Comparison of ENCODE assay signal across 8 cellular contexts in the genomic region with DNA sequence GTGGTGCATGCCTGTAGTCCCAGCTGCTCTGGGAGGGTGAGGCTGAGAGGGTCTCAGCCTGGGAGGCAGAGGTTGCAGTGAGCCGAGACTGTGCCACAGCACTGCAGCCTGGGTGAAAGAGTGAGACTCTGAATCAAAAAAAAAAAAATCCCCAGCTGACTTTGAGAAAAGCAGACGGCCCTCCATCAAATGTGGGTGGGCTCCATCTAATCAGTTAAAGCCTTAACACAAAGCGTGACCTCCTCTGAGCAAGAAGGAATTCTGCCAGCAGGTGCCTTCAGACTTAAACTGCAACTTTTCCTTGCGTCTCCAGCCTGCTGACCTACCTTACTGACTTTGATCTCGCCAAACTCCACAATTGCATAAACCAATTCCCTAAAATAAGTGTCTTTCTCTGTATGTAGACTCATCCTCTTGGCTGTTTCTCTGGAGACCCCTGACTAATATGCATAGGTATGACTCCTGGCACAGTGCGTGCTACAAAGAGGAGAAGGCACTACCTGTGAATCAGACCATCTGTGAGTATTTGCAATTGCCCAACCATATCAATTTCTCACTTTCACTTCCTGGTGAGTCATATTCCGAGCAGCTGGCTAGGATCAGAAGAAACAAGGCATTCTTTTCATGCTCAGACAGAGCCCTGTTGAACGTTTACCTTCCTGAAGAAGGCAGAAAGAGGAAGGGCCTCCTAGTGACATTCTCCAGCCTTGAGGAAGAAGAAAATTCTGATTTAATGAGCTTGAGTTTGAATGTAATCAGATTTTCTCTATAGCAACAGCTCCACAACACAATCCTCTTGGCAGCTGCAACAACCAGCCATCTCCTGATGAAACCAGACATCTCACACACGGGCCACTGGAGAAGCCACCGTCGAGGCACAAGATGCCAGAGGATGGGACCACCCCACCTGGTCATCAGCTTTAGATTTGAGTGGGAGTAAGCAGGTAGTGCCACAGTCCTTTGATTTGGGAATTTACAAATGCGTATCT. TPM values are rescaled to one million over a fixed set of nuclear protein-coding genes. Genes with fewer than 3 reads are reported as not detected.
A peak's percentile ranks its signal among the peaks of the same experiment; 100 is the strongest.
DNase-seq lines count a peak whose midpoint lies in the region; ATAC-seq and TF ChIP-seq lines count a peak whose summit lies in the region.

No MANE protein-coding gene starts in this region.

- H3K27ac ChIP-seq in right lobe of liver, result peak overlapping the region; percentile 51 to 73 (median 58)

- no peaks in the 10 kb centered on the region for H3K36me3 Mint-ChIP-seq in MCF 10A (ENCODE audit: insufficient read depth, unreplicated experiment)
- H3K36me3 Mint-ChIP-seq in stimulated activated naive CD8-positive, alpha-beta T cell treated with anti-CD3 and anti-CD28 coated beads, Interleukin-15, Interleukin-2, amounts not matched to agents 100 ng/mL and 50 ng/mL, for 24 hours (ENCODE audit: low read depth), result no peaks in the 10 kb centered on the region

- POLR2A ChIA-PET in MCF 10A (lab: Yijun Ruan, JAX), result interaction anchor here (0.6 to 3.2 kb wide), 18 partner anchors 10 to 1186 kb away, joined by 3 to 26 read pairs (median 4); a partner anchor contains a TSS

- no peaks in the 10 kb centered on the region for H3K36me3 ChIP-seq in right lobe of liver

- no peaks in the 10 kb centered on the region for H3K27me3 Mint-ChIP-seq in MCF 10A (ENCODE audit: insufficient read depth, unreplicated experiment)
- H3K27me3 Mint-ChIP-seq in stimulated activated naive CD8-positive, alpha-beta T cell treated with anti-CD3 and anti-CD28 coated beads, Interleukin-15, Interleukin-2, amounts not matched to agents 100 ng/mL and 50 ng/mL, for 24 hours, result peaks cover 9% of the 10 kb centered on the region

- H3K4me3 ChIP-seq in right lobe of liver, result no peak overlapping the region

- H3K4me1 ChIP-seq in right lobe of liver, result peaks cover 0 to 32% (median 6%) of the 10 kb centered on the region in 4 donors

- BruUV-seq in MCF 10A (replicated peaks; lab: Mats Ljungman, UMichigan), result no TSS peak

- no peak for TF ChIP-seq CTCF in MCF 10A (IDR thresholded peaks at IDR 0.05; ENCODE audit: unreplicated experiment)
- TF ChIP-seq CTCF in right lobe of liver (IDR thresholded peaks at IDR 0.05), result no peak

- H3K4me3 Mint-ChIP-seq in MCF 10A (ENCODE audit: unreplicated experiment), result peak overlapping the region; percentile 57
- peak overlapping the region; percentile 21 for H3K4me3 Mint-ChIP-seq in stimulated activated naive CD8-positive, alpha-beta T cell treated with anti-CD3 and anti-CD28 coated beads, Interleukin-15, Interleukin-2, amounts not matched to agents 100 ng/mL and 50 ng/mL, for 24 hours

- TF ChIP-seq POLR2A in right lobe of liver (IDR thresholded peaks at IDR 0.05) (peak; percentile 15), erythroblast (IDR thresholded peaks at IDR 0.05; ENCODE audit: low read length) (no peak)

- intact Hi-C loops in MCF 10A (cut with micrococcal nuclease), result loop anchor here (2.0 kb wide), 1 partner anchor 49 kb away; no protein-coding TSS in a partner anchor
- intact Hi-C loops in right lobe of liver (cut with DNase I), result no loop called here

- no peaks in the 10 kb centered on the region for H3K27me3 ChIP-seq in right lobe of liver

- peak; percentile 99 for DNase-seq in ELR (ENCODE audit: low read depth)
- DNase-seq in HT1080 (ENCODE audit: low read depth), result peak; percentile 100
- DNase-seq in RPMI7951 (ENCODE audit: low read depth), result peak; percentile 90
- DNase-seq in MCF 10A (ENCODE audit: unreplicated experiment), result peak; percentile 99
- peak in 1 of 3 donors; percentile 41 for DNase-seq in right lobe of liver
- no peak for DNase-seq in erythroblast (lab: John Stamatoyannopoulos, UW)

- WGBS in right lobe of liver (ENCODE audit: insufficient coverage, low coverage, low lambda C conversion rate, missing lambda C conversion rate), result 20% methylated on average over 12 of the region's 12 CpGs

- peaks cover 7% of the 10 kb centered on the region for H3K9me3 Mint-ChIP-seq in MCF 10A (ENCODE audit: unreplicated experiment)
- H3K9me3 Mint-ChIP-seq in stimulated activated naive CD8-positive, alpha-beta T cell treated with anti-CD3 and anti-CD28 coated beads, Interleukin-15, Interleukin-2, amounts not matched to agents 100 ng/mL and 50 ng/mL, for 24 hours, result no peaks in the 10 kb centered on the region

- no peaks in the 10 kb centered on the region for H3K9me3 ChIP-seq in right lobe of liver

- CTCF ChIA-PET in MCF 10A (lab: Yijun Ruan, JAX), result interaction anchor here (0.6 to 1.3 kb wide), 8 partner anchors 12 to 1020 kb away, joined by 3 to 4 read pairs (median 4); a partner anchor contains a TSS

- peak overlapping the region; percentile 90 for H3K27ac Mint-ChIP-seq in MCF 10A (ENCODE audit: low read depth, unreplicated experiment)
- peak overlapping the region; percentile 85 for H3K27ac Mint-ChIP-seq in stimulated activated naive CD8-positive, alpha-beta T cell treated with anti-CD3 and anti-CD28 coated beads, Interleukin-15, Interleukin-2, amounts not matched to agents 100 ng/mL and 50 ng/mL, for 24 hours

- peaks cover 13% of the 10 kb centered on the region for H3K4me1 Mint-ChIP-seq in MCF 10A (ENCODE audit: insufficient read depth, unreplicated experiment)
- peaks cover 45% of the 10 kb centered on the region for H3K4me1 Mint-ChIP-seq in stimulated activated naive CD8-positive, alpha-beta T cell treated with anti-CD3 and anti-CD28 coated beads, Interleukin-15, Interleukin-2, amounts not matched to agents 100 ng/mL and 50 ng/mL, for 24 hours (ENCODE audit: low read depth)

- ATAC-seq in GM21528 (IDR thresholded peaks at IDR 0.05; ENCODE audit: low FRiP score, unreplicated experiment) (peak; percentile 90), right lobe of liver (peak; percentile 57 to 89 (median 74))

RNA-seq across cellular contexts. Expression of a gene that starts 54.3 kb away (rescaled TPM):
- 3.8 and 4.2 TPM in 2 replicates for total RNA-seq in HT1080 (2014; rRNA removed; shearing (Covaris generic))
- 9.8 and 11.2 TPM in 2 replicates for polyA plus RNA-seq in HT1080 (2015; cell fraction: cytosol; rRNA removed)
- polyA plus RNA-seq in HT1080 (2015; cell fraction: nucleus; rRNA removed), result 28.9 and 37.3 TPM in 2 replicates
- 0.59 and 0.72 TPM in 2 replicates for total RNA-seq in RPMI7951 (2014; rRNA removed; shearing (Covaris generic))
- total RNA-seq in MCF 10A (2022) (15.7 and 17.9 TPM in 2 replicates), right lobe of liver (10 to 100 TPM; 18.4 to 91.8 (median 47.8) TPM)

Comparison
In these comparisons a context has a peak if more than half of its experiments do, and no peak if none do; other contexts are left out.
1. DNase-seq: peak in ELR (single experiment), HT1080 (single experiment), RPMI7951 (single experiment) and MCF 10A (single experiment); none in erythroblast (0 of 2).